8 cellular contexts compared by ENCODE assay signal in genomic region chr1:119968068-119968492, GRCh38.
DNase-seq lines count a peak whose midpoint lies in the region; ATAC-seq and TF ChIP-seq lines count a peak whose summit lies in the region.

No MANE protein-coding gene starts in this region.

- in situ Hi-C loops in ACHN (cut with HindIII; ENCODE audit: low pct_ligation_motif_present, low pct_unique_long_range_greater_than_20kb, low sequenced_read_pairs): no loop called here
- in situ Hi-C loops in GM13977 (cut with MboI; ENCODE audit: low pct_unique_long_range_greater_than_20kb, low sequenced_read_pairs, unreplicated experiment): no loop called here

- no peak overlapping the region for H3K4me3 Mint-ChIP-seq in activated T-helper 1 cell treated with anti-CD3 and anti-CD28 coated beads, Interleukin-12 subunit alpha, Interleukin-12 subunit beta, Interleukin-2, Interleukin-4 antibody, amounts not matched to agents 30 ng/mL and 10 ng/mL and 1 ng/mL, durations not matched to agents 14 hours and 24 hours and 36 hours

- intact Hi-C loops in activated T-helper 1 cell treated with anti-CD3 and anti-CD28 coated beads, Interleukin-12 subunit alpha, Interleukin-12 subunit beta, Interleukin-2, Interleukin-4 antibody, amounts not matched to agents 30 ng/mL and 10 ng/mL and 1 ng/mL, durations not matched to agents 14 hours and 24 hours and 36 hours (cut with micrococcal nuclease): loop anchor here (2.0 to 5.0 kb wide), 3 partner anchors 19 to 161 kb away; no protein-coding TSS in a partner anchor
- intact Hi-C loops in sigmoid colon (cut with DNase I): no loop called here

- DNase-seq in ACHN (peak; percentile 64), GM13977 (ENCODE audit: low spot score) (peak; percentile 15), RPMI7951 (ENCODE audit: low read depth) (peak; percentile 54), glomerular endothelial cell (ENCODE audit: extremely low read depth, low read depth, low spot score) (peak; percentile 20), sigmoid colon (no peak), GF-D8 (lab: John Stamatoyannopoulos, UW) (no peak)
- DNase-seq in activated T-helper 1 cell treated with anti-CD3 and anti-CD28 coated beads, Interleukin-12 subunit alpha, Interleukin-12 subunit beta, Interleukin-2, Interleukin-4 antibody, amounts not matched to agents 30 ng/mL and 10 ng/mL and 1 ng/mL, durations not matched to agents 14 hours and 24 hours and 36 hours (ENCODE audit: low spot score): peak; percentile 67

- ATAC-seq in HG03108 (IDR thresholded peaks at IDR 0.05; ENCODE audit: unreplicated experiment): peak; percentile 81

- H3K9me3 Mint-ChIP-seq in activated T-helper 1 cell treated with anti-CD3 and anti-CD28 coated beads, Interleukin-12 subunit alpha, Interleukin-12 subunit beta, Interleukin-2, Interleukin-4 antibody, amounts not matched to agents 30 ng/mL and 10 ng/mL and 1 ng/mL, durations not matched to agents 14 hours and 24 hours and 36 hours: no peaks in the 10 kb centered on the region

- no peak overlapping the region for H3K27ac ChIP-seq in sigmoid colon

- 94 to 100% methylated on average over 1 of the region's 1 CpG for WGBS in sigmoid colon, 2 donors

- H3K4me1 ChIP-seq in sigmoid colon: peaks cover 0 to 18% (median 6%) of the 10 kb centered on the region in 4 donors

- no peak overlapping the region for H3K4me3 ChIP-seq in sigmoid colon

- H3K4me1 Mint-ChIP-seq in activated T-helper 1 cell treated with anti-CD3 and anti-CD28 coated beads, Interleukin-12 subunit alpha, Interleukin-12 subunit beta, Interleukin-2, Interleukin-4 antibody, amounts not matched to agents 30 ng/mL and 10 ng/mL and 1 ng/mL, durations not matched to agents 14 hours and 24 hours and 36 hours (ENCODE audit: low read depth): peaks cover 15% of the 10 kb centered on the region

- H3K27me3 ChIP-seq in sigmoid colon: no peaks in the 10 kb centered on the region

- no peak for TF ChIP-seq POLR2A in sigmoid colon (IDR thresholded peaks at IDR 0.05)

- H3K27ac Mint-ChIP-seq in activated T-helper 1 cell treated with anti-CD3 and anti-CD28 coated beads, Interleukin-12 subunit alpha, Interleukin-12 subunit beta, Interleukin-2, Interleukin-4 antibody, amounts not matched to agents 30 ng/mL and 10 ng/mL and 1 ng/mL, durations not matched to agents 14 hours and 24 hours and 36 hours: peak overlapping the region; percentile 64

- TF ChIP-seq CTCF in GM13977 (IDR thresholded peaks at IDR 0.05; ENCODE audit: extremely low read depth, insufficient read depth, missing control alignments) (peak; percentile 84), sigmoid colon (IDR thresholded peaks at IDR 0.05) (peak; percentile 13 to 73 (median 51))

- no peaks in the 10 kb centered on the region for H3K9me3 ChIP-seq in sigmoid colon

- peaks cover 11 to 79% (median 30%) of the 10 kb centered on the region in 4 donors for H3K36me3 ChIP-seq in sigmoid colon

- H3K27me3 Mint-ChIP-seq in activated T-helper 1 cell treated with anti-CD3 and anti-CD28 coated beads, Interleukin-12 subunit alpha, Interleukin-12 subunit beta, Interleukin-2, Interleukin-4 antibody, amounts not matched to agents 30 ng/mL and 10 ng/mL and 1 ng/mL, durations not matched to agents 14 hours and 24 hours and 36 hours (ENCODE audit: insufficient read depth): no peaks in the 10 kb centered on the region

- TF ChIP-seq EP300 in sigmoid colon (IDR thresholded peaks at IDR 0.05): no peak

- peaks cover 49% of the 10 kb centered on the region for H3K36me3 Mint-ChIP-seq in activated T-helper 1 cell treated with anti-CD3 and anti-CD28 coated beads, Interleukin-12 subunit alpha, Interleukin-12 subunit beta, Interleukin-2, Interleukin-4 antibody, amounts not matched to agents 30 ng/mL and 10 ng/mL and 1 ng/mL, durations not matched to agents 14 hours and 24 hours and 36 hours (ENCODE audit: low read depth)

Comparison
In these comparisons a context has a peak if more than half of its experiments do, and no peak if none do; other contexts are left out.
1. DNase-seq: peak in ACHN (single experiment), GM13977 (single experiment), RPMI7951 (single experiment), activated T-helper 1 cell treated with anti-CD3 and anti-CD28 coated beads, Interleukin-12 subunit alpha, Interleukin-12 subunit beta, Interleukin-2, Interleukin-4 antibody, amounts not matched to agents 30 ng/mL and 10 ng/mL and 1 ng/mL, durations not matched to agents 14 hours and 24 hours and 36 hours (single experiment) and glomerular endothelial cell (single experiment); none in sigmoid colon (single experiment) and GF-D8 (single experiment).